Comparison of ENCODE assay signal across 24 cellular contexts in genomic region chr3:81484532-81484931, GRCh38.
DNase-seq lines count a peak whose midpoint lies in the region; ATAC-seq and TF ChIP-seq lines count a peak whose summit lies in the region.
"Had no signal": no experiment of that assay in that cellular context is flagged by ENCODE, and none has a peak within 500 bp of the region (broad histone marks: within the 10 kb centered on the region; RNA-seq: fewer than 3 reads in every experiment).

No MANE protein-coding gene starts in this region.

- 0 out of 2 replicates have a peak overlapping the region, but pooled peaks have one; percentile 77 for H3K27ac Mint-ChIP-seq in HFFc6
- H3K27ac Mint-ChIP-seq: activated CD4-positive, alpha-beta T cell treated with anti-CD3 and anti-CD28 coated beads for 36 hours; activated naive CD4-positive, alpha-beta T cell treated with anti-CD3 and anti-CD28 coated beads, Interleukin-2, amount 10 ng/mL, durations not matched to agents 7 days and 5 days; activated T-cell treated with anti-CD3 and anti-CD28 coated beads, Interleukin-2, amount 50 U/mL, for 72 hours; CD4-positive, alpha-beta memory T cell; GM23338; mesothelial cell of epicardium; natural killer cell had no signal

- no peaks in the 10 kb centered on the region; the same call in 1 of the 2 replicates for H3K27me3 Mint-ChIP-seq in HFFc6 (ENCODE audit: insufficient read depth)
- H3K27me3 Mint-ChIP-seq: activated naive CD4-positive, alpha-beta T cell treated with anti-CD3 and anti-CD28 coated beads, Interleukin-2, amount 10 ng/mL, durations not matched to agents 7 days and 5 days had no signal

- H3K4me1 ChIP-seq in OCI-LY3 (ENCODE audit: low read length) = peaks cover 22% of the 10 kb centered on the region
- peaks cover 0 to 25% (median 11%) of the 10 kb centered on the region in 9 donors for H3K4me1 ChIP-seq in heart right ventricle
- H3K4me1 ChIP-seq in sigmoid colon = peaks cover 0 to 23% (median 15%) of the 10 kb centered on the region in 4 donors

- H3K4me3 ChIP-seq in OCI-LY3 (ENCODE audit: low read length) = no peak overlapping the region
- H3K4me3 ChIP-seq in heart right ventricle = no peak overlapping the region
- H3K4me3 ChIP-seq in sigmoid colon = no peak overlapping the region
- H3K4me3 ChIP-seq: GM23338, stomach had no signal

- intact Hi-C loops in heart right ventricle (cut with DNase I) (no loop called here), sigmoid colon (cut with DNase I) (no loop called here), posterior cingulate gyrus (cut with DNase I) (no loop called here)

- H3K4me1 Mint-ChIP-seq in HFFc6 (ENCODE audit: low read depth) = peaks cover 21% of the 10 kb centered on the region
- H3K4me1 Mint-ChIP-seq: activated CD4-positive, alpha-beta T cell treated with anti-CD3 and anti-CD28 coated beads for 36 hours; activated naive CD4-positive, alpha-beta T cell treated with anti-CD3 and anti-CD28 coated beads, Interleukin-2, amount 10 ng/mL, durations not matched to agents 7 days and 5 days; CD4-positive, alpha-beta memory T cell; GM23338 had no signal

- WGBS in heart right ventricle, 2 donors = 43 to 61% methylated on average over 5 of the region's 5 CpGs
- 71 to 79% methylated on average over 5 of the region's 5 CpGs for WGBS in sigmoid colon, 2 donors

- no peaks in the 10 kb centered on the region for H3K36me3 ChIP-seq in OCI-LY3 (replicated peaks; ENCODE audit: low read depth, low read length)
- peaks cover 0 to 6% (median 0%) of the 10 kb centered on the region in 9 donors for H3K36me3 ChIP-seq in heart right ventricle
- no peaks in the 10 kb centered on the region for H3K36me3 ChIP-seq in sigmoid colon
- H3K36me3 ChIP-seq: stomach had no signal

- no peak overlapping the region for H2AFZ ChIP-seq in OCI-LY3 (ENCODE audit: low read depth, low read length)
- H2AFZ ChIP-seq: GM23338 had no signal

- H3K9me3 ChIP-seq in OCI-LY3 (ENCODE audit: insufficient read depth, low read length) (no peaks in the 10 kb centered on the region), heart right ventricle (no peaks in the 10 kb centered on the region), sigmoid colon (no peaks in the 10 kb centered on the region)
- H3K9me3 ChIP-seq: stomach had no signal

- TF ChIP-seq POLR2A in sigmoid colon (IDR thresholded peaks at IDR 0.05) = no peak

- H4K20me1 ChIP-seq in OCI-LY3 (ENCODE audit: insufficient read depth, low read length) = no peaks in the 10 kb centered on the region

- no peak for TF ChIP-seq EP300 in sigmoid colon (IDR thresholded peaks at IDR 0.05)

- no peak overlapping the region for H3K9ac ChIP-seq in OCI-LY3 (ENCODE audit: low read length)

- no peak overlapping the region; the same call in 1 of the 2 replicates for H3K4me3 Mint-ChIP-seq in HFFc6
- H3K4me3 Mint-ChIP-seq: activated CD4-positive, alpha-beta T cell treated with anti-CD3 and anti-CD28 coated beads for 36 hours; activated naive CD4-positive, alpha-beta T cell treated with anti-CD3 and anti-CD28 coated beads, Interleukin-2, amount 10 ng/mL, durations not matched to agents 7 days and 5 days; activated T-cell treated with anti-CD3 and anti-CD28 coated beads, Interleukin-2, amount 50 U/mL, for 72 hours; CD4-positive, alpha-beta memory T cell; GM23338; mesothelial cell of epicardium; natural killer cell had no signal

- no peak for DNase-seq in HFFc6
- no peak for DNase-seq in heart right ventricle
- no peak for DNase-seq in sigmoid colon
- no peak for DNase-seq in NCI-H82 (lab: John Stamatoyannopoulos, UW)
- DNase-seq in medulla oblongata (ENCODE audit: extremely low spot score) = no peak
- DNase-seq in activated CD4-positive, alpha-beta T cell treated with anti-CD3 and anti-CD28 coated beads, Interleukin-2, amount 50 U/mL, for 4 hours = no peak
- DNase-seq in posterior cingulate gyrus = no peak
- DNase-seq: activated CD4-positive, alpha-beta T cell treated with anti-CD3 and anti-CD28 coated beads for 36 hours; activated naive CD4-positive, alpha-beta T cell treated with anti-CD3 and anti-CD28 coated beads, Interleukin-2, amount 10 ng/mL, durations not matched to agents 7 days and 5 days; activated T-cell treated with anti-CD3 and anti-CD28 coated beads, Interleukin-2, amount 50 U/mL, for 72 hours; caudate nucleus; CD4-positive, alpha-beta memory T cell; DMS 273 treated with DMSO at 0.1 percent for 48 hours; head of caudate nucleus; left cardiac atrium; natural killer cell; NCI-H1417 treated with DMSO at 0.1 percent for 48 hours; stimulated activated CD4-positive, alpha-beta T cell treated with anti-CD3 and anti-CD28 coated beads, Interleukin-15, amount 100 ng/mL, for 24 hours; stomach; T-helper 2 cell; trophoblast cell had no signal

- no peaks in the 10 kb centered on the region for H3K9me3 Mint-ChIP-seq in HFFc6
- H3K9me3 Mint-ChIP-seq: activated naive CD4-positive, alpha-beta T cell treated with anti-CD3 and anti-CD28 coated beads, Interleukin-2, amount 10 ng/mL, durations not matched to agents 7 days and 5 days; GM23338; mesothelial cell of epicardium had no signal

- no peak for TF ChIP-seq CTCF in HFFc6 (IDR thresholded peaks at IDR 0.05)
- TF ChIP-seq CTCF in OCI-LY3 (IDR thresholded peaks at IDR 0.05; ENCODE audit: low read depth, low read length) = no peak
- TF ChIP-seq CTCF in heart right ventricle (IDR thresholded peaks at IDR 0.05) = no peak
- TF ChIP-seq CTCF in sigmoid colon (IDR thresholded peaks at IDR 0.05) = no peak

- H3K79me2 ChIP-seq in OCI-LY3 (ENCODE audit: low read length) = no peaks in the 10 kb centered on the region

- H3K4me2 ChIP-seq in OCI-LY3 (ENCODE audit: low read length) = peak overlapping the region; percentile 80
- H3K4me2 ChIP-seq: GM23338 had no signal

- H3K36me3 Mint-ChIP-seq in HFFc6 (ENCODE audit: low read depth) = peaks cover 8% of the 10 kb centered on the region
- H3K36me3 Mint-ChIP-seq: activated naive CD4-positive, alpha-beta T cell treated with anti-CD3 and anti-CD28 coated beads, Interleukin-2, amount 10 ng/mL, durations not matched to agents 7 days and 5 days; natural killer cell had no signal

- peak in 5 of 8 donors; percentile 33 to 73 (median 44) for ATAC-seq in heart right ventricle
- ATAC-seq: activated CD4-positive, alpha-beta T cell treated with anti-CD3 and anti-CD28 coated beads for 36 hours; activated T-cell treated with anti-CD3 and anti-CD28 coated beads, Interleukin-2, amount 50 U/mL, for 72 hours; GM23338; natural killer cell had no signal

- peak overlapping the region; percentile 85 for H3K27ac ChIP-seq in OCI-LY3 (ENCODE audit: low read length)
- peak overlapping the region in 1 of 10 donors; percentile 54 for H3K27ac ChIP-seq in heart right ventricle
- H3K27ac ChIP-seq in sigmoid colon = peak overlapping the region; percentile 28 to 70 (median 45)
- H3K27ac ChIP-seq: stomach had no signal

- H3K27me3 ChIP-seq in OCI-LY3 (ENCODE audit: low read depth, low read length) (no peaks in the 10 kb centered on the region), heart right ventricle (no peaks in the 10 kb centered on the region), sigmoid colon (no peaks in the 10 kb centered on the region)
- H3K27me3 ChIP-seq: stomach had no signal
